ENCODE assay signal across 1 cellular context in genomic region chr20:54188132-54188835, GRCh38.
TF ChIP-seq lines count a peak whose summit lies in the region.

No MANE protein-coding gene starts in this region.

TF ChIP-seq in K562, 482 proteins besides CTCF, POLR2A, EP300 and RAD21:
- peak; percentile 90 for TF ChIP-seq TFE3 (CRISPR knock-in tag; IDR thresholded peaks at IDR 0.05)
- TF ChIP-seq RFX1 (IDR thresholded peaks at IDR 0.05), result no peak
- TF ChIP-seq, protein P1, sequence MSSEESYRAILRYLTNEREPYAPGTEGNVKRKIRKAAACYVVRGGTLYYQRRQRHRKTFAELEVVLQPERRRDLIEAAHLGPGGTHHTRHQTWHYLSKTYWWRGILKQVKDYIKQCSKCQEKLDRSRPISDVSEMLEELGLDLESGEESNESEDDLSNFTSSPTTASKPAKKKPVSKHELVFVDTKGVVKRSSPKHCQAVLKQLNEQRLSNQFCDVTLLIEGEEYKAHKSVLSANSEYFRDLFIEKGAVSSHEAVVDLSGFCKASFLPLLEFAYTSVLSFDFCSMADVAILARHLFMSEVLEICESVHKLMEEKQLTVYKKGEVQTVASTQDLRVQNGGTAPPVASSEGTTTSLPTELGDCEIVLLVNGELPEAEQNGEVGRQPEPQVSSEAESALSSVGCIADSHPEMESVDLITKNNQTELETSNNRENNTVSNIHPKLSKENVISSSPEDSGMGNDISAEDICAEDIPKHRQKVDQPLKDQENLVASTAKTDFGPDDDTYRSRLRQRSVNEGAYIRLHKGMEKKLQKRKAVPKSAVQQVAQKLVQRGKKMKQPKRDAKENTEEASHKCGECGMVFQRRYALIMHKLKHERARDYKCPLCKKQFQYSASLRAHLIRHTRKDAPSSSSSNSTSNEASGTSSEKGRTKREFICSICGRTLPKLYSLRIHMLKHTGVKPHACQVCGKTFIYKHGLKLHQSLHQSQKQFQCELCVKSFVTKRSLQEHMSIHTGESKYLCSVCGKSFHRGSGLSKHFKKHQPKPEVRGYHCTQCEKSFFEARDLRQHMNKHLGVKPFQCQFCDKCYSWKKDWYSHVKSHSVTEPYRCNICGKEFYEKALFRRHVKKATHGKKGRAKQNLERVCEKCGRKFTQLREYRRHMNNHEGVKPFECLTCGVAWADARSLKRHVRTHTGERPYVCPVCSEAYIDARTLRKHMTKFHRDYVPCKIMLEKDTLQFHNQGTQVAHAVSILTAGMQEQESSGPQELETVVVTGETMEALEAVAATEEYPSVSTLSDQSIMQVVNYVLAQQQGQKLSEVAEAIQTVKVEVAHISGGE (CRISPR knock-in tag; IDR thresholded peaks at IDR 0.05), result peak in 1 of 3 experiments; percentile 88; a peak in 2 of 6 replicates
- 0 out of 2 replicates have a peak, but pooled peaks have one; percentile 52 for TF ChIP-seq TOE1 (IDR thresholded peaks at IDR 0.05; ENCODE audit: borderline replicate concordance)
- TF ChIP-seq TOE1 (CRISPR knock-in tag; IDR thresholded peaks at IDR 0.05; ENCODE audit: borderline replicate concordance, low read depth), result no peak
- TF ChIP-seq EWSR1 (IDR thresholded peaks at IDR 0.05; ENCODE audit: borderline replicate concordance, low read depth, partially characterized antibody), result peak; percentile 9
- TF ChIP-seq ZNF408 (CRISPR knock-in tag; IDR thresholded peaks at IDR 0.05; ENCODE audit: low read depth), result no peak
- peak; percentile 52; the same call in 1 of the 2 replicates for TF ChIP-seq RAD51 (IDR thresholded peaks at IDR 0.05; ENCODE audit: borderline replicate concordance, low read depth)
- TF ChIP-seq USF2 (CRISPR knock-in tag; IDR thresholded peaks at IDR 0.05), result peak; percentile 53
- TF ChIP-seq PREB (CRISPR knock-in tag; IDR thresholded peaks at IDR 0.05), result no peak
